In the genomic region with DNA sequence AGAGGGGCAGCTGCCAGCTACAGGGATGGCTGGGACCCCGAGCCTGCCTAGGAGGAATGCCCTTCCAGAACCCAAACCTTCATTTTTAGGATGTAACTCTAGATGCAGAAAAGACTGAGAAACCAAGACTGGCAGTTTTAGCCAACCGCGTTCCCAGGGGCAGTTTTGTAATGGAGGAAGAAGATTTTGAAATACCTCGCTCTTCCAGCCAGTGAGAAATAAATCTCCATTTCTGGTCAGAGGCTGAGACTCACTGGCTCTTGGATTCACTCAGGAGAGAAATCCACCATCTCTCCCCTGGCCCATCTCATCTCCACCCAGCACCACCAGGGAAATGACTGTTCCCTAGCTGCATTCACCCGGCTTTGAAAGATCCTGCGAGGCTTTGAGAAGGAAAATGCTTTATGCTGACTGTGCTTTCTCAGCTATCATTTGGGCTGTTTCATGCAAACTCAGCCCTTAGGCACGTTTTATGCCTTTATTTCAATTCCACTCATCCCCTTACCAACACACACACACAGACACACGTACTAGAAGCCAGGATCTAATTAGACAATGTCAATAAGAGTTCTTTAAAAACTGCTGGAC, we compare ENCODE assay signal across 17 cellular contexts.
A peak's percentile ranks its signal among the peaks of the same experiment; 100 is the strongest.
DNase-seq lines count a peak whose midpoint lies in the region; ATAC-seq, FAIRE-seq and TF ChIP-seq lines count a peak whose summit lies in the region.
"Had no signal": no experiment of that assay in that cellular context is flagged by ENCODE, and none has a peak within 500 bp of the region (broad histone marks: within the 10 kb centered on the region; RNA-seq: fewer than 3 reads in every experiment).

No MANE protein-coding gene starts in this region.

- H2AFZ ChIP-seq in HepG2 (ENCODE audit: low read length), result peak overlapping the region; percentile 35

- POLR2A ChIA-PET in HepG2 (lab: Yijun Ruan, JAX), result interaction anchor here (0.5 to 0.6 kb wide), 2 partner anchors 94 to 240 kb away, joined by 3 read pairs; no protein-coding TSS in a partner anchor

- H4K20me1 ChIP-seq in HepG2 (ENCODE audit: insufficient read depth, low read length), result no peaks in the 10 kb centered on the region

- WGBS in HepG2 (ENCODE audit: low lambda C conversion rate), result 7% methylated on average over 8 of the region's 8 CpGs
- WGBS in right lobe of liver (ENCODE audit: insufficient coverage, low coverage, low lambda C conversion rate, missing lambda C conversion rate), result 38% methylated on average over 8 of the region's 8 CpGs

- H3K4me3 ChIP-seq in HepG2 (replicated peaks in 1 of 3; ENCODE audit: insufficient read depth in 1 of 3, low read depth in 2 of 3, low read length in 3 of 3) (peak overlapping the region in 1 of 3 experiments; percentile 14; a peak in 1 of 6 replicates), right lobe of liver (no peak overlapping the region), adipocyte (ENCODE audit: low read length) (peak overlapping the region; percentile 72), right atrium auricular region (no peak overlapping the region)
- H3K4me3 ChIP-seq: SJCRH30 had no signal

- H3K9me3 ChIP-seq in HepG2 (ENCODE audit: low read length) (no peaks in the 10 kb centered on the region), right lobe of liver (no peaks in the 10 kb centered on the region), adipocyte (ENCODE audit: control insufficient read depth, low read length) (no peaks in the 10 kb centered on the region), right atrium auricular region (no peaks in the 10 kb centered on the region)
- H3K9me3 ChIP-seq: neutrophil, SJCRH30 had no signal

- H3K27ac ChIP-seq in HepG2 (ENCODE audit: extremely low read length, insufficient read depth, low read length), result no peak overlapping the region
- no peak overlapping the region for H3K27ac ChIP-seq in right lobe of liver
- peak overlapping the region in 1 of 2 donors; percentile 0 for H3K27ac ChIP-seq in right atrium auricular region
- H3K27ac ChIP-seq: neutrophil, SJCRH30 had no signal

- no peak for FAIRE-seq in HepG2 (lab: Jason Lieb, UNC)

- no peaks in the 10 kb centered on the region for H3K36me3 ChIP-seq in HepG2 (replicated peaks in 1 of 2; ENCODE audit: control insufficient read depth in 1 of 2, insufficient read depth in 2 of 2, low read length in 2 of 2)
- H3K36me3 ChIP-seq in right lobe of liver, result no peaks in the 10 kb centered on the region
- no peaks in the 10 kb centered on the region for H3K36me3 ChIP-seq in adipocyte (ENCODE audit: control insufficient read depth, insufficient read depth, low read length, severe bottlenecking)
- no peaks in the 10 kb centered on the region for H3K36me3 ChIP-seq in right atrium auricular region
- H3K36me3 ChIP-seq: neutrophil, SJCRH30 had no signal

- H3K79me2 ChIP-seq in HepG2 (ENCODE audit: insufficient read depth, low read length), result no peaks in the 10 kb centered on the region

- peaks cover 3 to 4% of the 10 kb centered on the region in 2 experiments; a peak in 4 of 5 replicates for H3K27me3 ChIP-seq in HepG2 (ENCODE audit: control insufficient read depth in 1 of 2, insufficient read depth in 2 of 2, low read length in 2 of 2)
- no peaks in the 10 kb centered on the region for H3K27me3 ChIP-seq in right lobe of liver
- H3K27me3 ChIP-seq in adipocyte (replicated peaks; ENCODE audit: control insufficient read depth, insufficient read depth, low read length), result peaks cover 3% of the 10 kb centered on the region
- H3K27me3 ChIP-seq in right atrium auricular region, result no peaks in the 10 kb centered on the region
- H3K27me3 ChIP-seq: neutrophil, SJCRH30 had no signal

- TF ChIP-seq CTCF in HepG2 (CRISPR knock-in tag; IDR thresholded peaks at IDR 0.05) (no peak), right lobe of liver (IDR thresholded peaks at IDR 0.05) (no peak), right atrium auricular region (IDR thresholded peaks at IDR 0.05) (no peak), GM13976 (IDR thresholded peaks at IDR 0.05; ENCODE audit: borderline replicate concordance, control extremely low read depth, extremely low read depth, insufficient read depth, missing control alignments) (no peak)

- intact Hi-C loops in HepG2 (cut with micrococcal nuclease; ENCODE audit: unreplicated experiment), result loop anchor here (10.0 kb wide), 1 partner anchor 121 kb away; no protein-coding TSS in a partner anchor
- intact Hi-C loops in right lobe of liver (cut with DNase I), result no loop called here

- TF ChIP-seq RAD21 in HepG2 (CRISPR knock-in tag; IDR thresholded peaks at IDR 0.05), result no peak

- BruUV-seq in HepG2 (replicated peaks; lab: Mats Ljungman, UMichigan), result no TSS peak

- CTCF ChIA-PET in HepG2 (lab: Yijun Ruan, JAX; ENCODE audit: low intra/inter-chr PET ratio, low total read pairs), result no interaction called here

- H3K4me1 ChIP-seq in HepG2 (ENCODE audit: insufficient read depth, low read length), result peaks cover 43% of the 10 kb centered on the region
- H3K4me1 ChIP-seq in right lobe of liver, result no peaks in the 10 kb centered on the region
- H3K4me1 ChIP-seq in adipocyte (ENCODE audit: control insufficient read depth, insufficient read depth, low read length), result peaks cover 21% of the 10 kb centered on the region
- no peaks in the 10 kb centered on the region for H3K4me1 ChIP-seq in right atrium auricular region
- H3K4me1 ChIP-seq: SJCRH30 had no signal

- H3K9ac ChIP-seq in HepG2 (ENCODE audit: insufficient read depth, low read depth, low read length) (no peak overlapping the region), adipocyte (ENCODE audit: low read length) (peak overlapping the region; percentile 66)

- TF ChIP-seq POLR2A in HepG2 (IDR thresholded peaks at IDR 0.05; ENCODE audit: insufficient read depth in 1 of 2, low read depth in 2 of 2, low read length in 2 of 2) (no peak), right lobe of liver (IDR thresholded peaks at IDR 0.05) (no peak)

- DNase-seq in HepG2 (ENCODE audit: low spot score), result no peak
- DNase-seq in right lobe of liver, result no peak
- DNase-seq in adipocyte (ENCODE audit: low read depth), result peak; percentile 65
- peak; percentile 72 for DNase-seq in right atrium auricular region (ENCODE audit: low spot score)
- DNase-seq in NCI-H446 treated with DMSO at 0.1 percent for 48 hours (lab: John Stamatoyannopoulos, UW), result no peak
- DNase-seq in stimulated activated CD4-positive, alpha-beta T cell treated with anti-CD3 and anti-CD28 coated beads, Interleukin-12 subunit alpha, Interleukin-12 subunit beta, amount 100 ng/mL, for 4 hours, result no peak
- DNase-seq in COR-L47 (lab: John Stamatoyannopoulos, UW), result no peak
- no peak for DNase-seq in GM13976 (ENCODE audit: low spot score)
- DNase-seq: activated CD4-positive, alpha-beta memory T cell treated with anti-CD3 and anti-CD28 coated beads, Interleukin-2, amount 10 ng/mL, durations not matched to agents 7 days and 5 days; Calu3; NCI-H1436; NCI-H524; SJCRH30; stimulated activated naive CD8-positive, alpha-beta T cell treated with anti-CD3 and anti-CD28 coated beads, Interleukin-15, Interleukin-2, amounts not matched to agents 100 U/mL and 50 U/mL, for 24 hours had no signal

- ATAC-seq in HepG2, result no peak
- ATAC-seq in right lobe of liver, result no peak
- ATAC-seq: activated T-helper 17 cell treated with anti-CD3 and anti-CD28 coated beads, Interleukin-2, amount 50 U/mL, for 72 hours; esophagus mucosa; stimulated activated naive CD8-positive, alpha-beta T cell treated with anti-CD3 and anti-CD28 coated beads, Interleukin-15, Interleukin-2, amounts not matched to agents 100 U/mL and 50 U/mL, for 24 hours had no signal

- H3K4me2 ChIP-seq in HepG2 (ENCODE audit: low read depth, low read length), result peak overlapping the region; percentile 53

- in situ Hi-C loops in HepG2 (cut with HindIII; ENCODE audit: extremely low pct_ligation_motif_present, low pct_unique_long_range_greater_than_20kb) (no loop called here), GM13976 (cut with MboI; ENCODE audit: low sequenced_read_pairs, unreplicated experiment) (no loop called here)

- TF ChIP-seq EP300 in HepG2 (IDR thresholded peaks at IDR 0.05; ENCODE audit: low read depth in 2 of 2, low read length in 2 of 2), result no peak
- no peak for TF ChIP-seq EP300 in HepG2 (CRISPR knock-in tag; IDR thresholded peaks at IDR 0.05; ENCODE audit: borderline replicate concordance)

TF ChIP-seq in HepG2, 621 proteins besides CTCF, POLR2A, EP300 and RAD21:
- TF ChIP-seq MAFF (IDR thresholded peaks at IDR 0.05; ENCODE audit: low read depth, low read length) (peak; percentile 96), CEBPB (IDR thresholded peaks at IDR 0.05; ENCODE audit: borderline replicate concordance, low read depth, low read length) (peak; percentile 2; the same call in 1 of the 2 replicates), MAFK (conservative IDR thresholded peaks at IDR 0.05 in 1 of 2, IDR thresholded peaks at IDR 0.05 in 1 of 2; ENCODE audit: low read length in 2 of 2) (peak; percentile 95 to 97)
- TF ChIP-seq, protein P1, sequence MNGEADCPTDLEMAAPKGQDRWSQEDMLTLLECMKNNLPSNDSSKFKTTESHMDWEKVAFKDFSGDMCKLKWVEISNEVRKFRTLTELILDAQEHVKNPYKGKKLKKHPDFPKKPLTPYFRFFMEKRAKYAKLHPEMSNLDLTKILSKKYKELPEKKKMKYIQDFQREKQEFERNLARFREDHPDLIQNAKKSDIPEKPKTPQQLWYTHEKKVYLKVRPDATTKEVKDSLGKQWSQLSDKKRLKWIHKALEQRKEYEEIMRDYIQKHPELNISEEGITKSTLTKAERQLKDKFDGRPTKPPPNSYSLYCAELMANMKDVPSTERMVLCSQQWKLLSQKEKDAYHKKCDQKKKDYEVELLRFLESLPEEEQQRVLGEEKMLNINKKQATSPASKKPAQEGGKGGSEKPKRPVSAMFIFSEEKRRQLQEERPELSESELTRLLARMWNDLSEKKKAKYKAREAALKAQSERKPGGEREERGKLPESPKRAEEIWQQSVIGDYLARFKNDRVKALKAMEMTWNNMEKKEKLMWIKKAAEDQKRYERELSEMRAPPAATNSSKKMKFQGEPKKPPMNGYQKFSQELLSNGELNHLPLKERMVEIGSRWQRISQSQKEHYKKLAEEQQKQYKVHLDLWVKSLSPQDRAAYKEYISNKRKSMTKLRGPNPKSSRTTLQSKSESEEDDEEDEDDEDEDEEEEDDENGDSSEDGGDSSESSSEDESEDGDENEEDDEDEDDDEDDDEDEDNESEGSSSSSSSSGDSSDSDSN (CRISPR knock-in tag; IDR thresholded peaks at IDR 0.05), result no peak

Comparison
In these comparisons a context has a peak if more than half of its experiments do, and no peak if none do; other contexts are left out.
1. DNase-seq: peak in adipocyte (single experiment) and right atrium auricular region (single experiment); none in HepG2 (single experiment), right lobe of liver (0 of 3), NCI-H446 treated with DMSO at 0.1 percent for 48 hours (single experiment), stimulated activated CD4-positive, alpha-beta T cell treated with anti-CD3 and anti-CD28 coated beads, Interleukin-12 subunit alpha, Interleukin-12 subunit beta, amount 100 ng/mL, for 4 hours (single experiment), COR-L47 (single experiment) and GM13976 (single experiment).